ENCODE assay signal across 12 cellular contexts in genomic region chr3:177263615-177264365, GRCh38.
A peak's percentile ranks its signal among the peaks of the same experiment; 100 is the strongest.
DNase-seq lines count a peak whose midpoint lies in the region; ATAC-seq and TF ChIP-seq lines count a peak whose summit lies in the region.
"Had no signal": no experiment of that assay in that cellular context is flagged by ENCODE, and none has a peak within 500 bp of the region (broad histone marks: within the 10 kb centered on the region; RNA-seq: fewer than 3 reads in every experiment).

No MANE protein-coding gene starts in this region.

- ATAC-seq in GM19463 (IDR thresholded peaks at IDR 0.05; ENCODE audit: unreplicated experiment) (peak; percentile 36), HG03139 (IDR thresholded peaks at IDR 0.05; ENCODE audit: unreplicated experiment) (no peak)
- ATAC-seq: CD8-positive, alpha-beta T cell had no signal

- DNase-seq in AML-193 (lab: John Stamatoyannopoulos, UW) (peak; percentile 57 to 63), NCI-H460 (ENCODE audit: extremely low read depth, low read depth) (peak; percentile 21), fibroblast of the aortic adventitia (ENCODE audit: low read depth) (peak; percentile 53), iPS-NIHi11 (ENCODE audit: low spot score) (no peak), SHP77 treated with DMSO at 0.1 percent for 48 hours (lab: John Stamatoyannopoulos, UW) (no peak), HEK293T (ENCODE audit: extremely low spot score) (no peak)
- DNase-seq: left ventricle myocardium inferior, NCI-H1436 treated with DMSO at 0.1 percent for 48 hours, spleen had no signal

- H3K4me3 ChIP-seq in fibroblast of the aortic adventitia (ENCODE audit: low read depth, low read length), result no peak overlapping the region
- H3K4me3 ChIP-seq: left ventricle myocardium inferior, spleen had no signal

- CTCF ChIA-PET in HEK293T (lab: Yijun Ruan, JAX), result no interaction called here

- no peak for TF ChIP-seq CTCF in fibroblast of the aortic adventitia (IDR thresholded peaks at IDR 0.05; ENCODE audit: insufficient read depth, low read length)

- POLR2A ChIA-PET in HEK293T (lab: Yijun Ruan, JAX), result no interaction called here

TF ChIP-seq in HEK293T, 16 proteins besides CTCF, POLR2A, EP300 and RAD21:
- TF ChIP-seq SP1 (IDR thresholded peaks at IDR 0.05), result no peak
- no peak for TF ChIP-seq TARDBP (IDR thresholded peaks at IDR 0.05)
- no peak for TF ChIP-seq PKNOX1 (IDR thresholded peaks at IDR 0.05)
- TF ChIP-seq FOXK2 (IDR thresholded peaks at IDR 0.05), result no peak
- TF ChIP-seq LEF1 (IDR thresholded peaks at IDR 0.05; ENCODE audit: borderline replicate concordance), result no peak
- TF ChIP-seq BHLHE40 (IDR thresholded peaks at IDR 0.05; ENCODE audit: borderline replicate concordance), result no peak
- no peak for TF ChIP-seq ELF4 (IDR thresholded peaks at IDR 0.05)
- no peak for TF ChIP-seq ARNT (IDR thresholded peaks at IDR 0.05)
- no peak for TF ChIP-seq NFRKB (IDR thresholded peaks at IDR 0.05)
- TF ChIP-seq FOXM1 (IDR thresholded peaks at IDR 0.05; ENCODE audit: borderline replicate concordance), result no peak
- TF ChIP-seq L3MBTL2 (conservative IDR thresholded peaks at IDR 0.05), result no peak
- no peak for TF ChIP-seq ZNF384 (IDR thresholded peaks at IDR 0.05)
- no peak for TF ChIP-seq CTBP1 (IDR thresholded peaks at IDR 0.05; ENCODE audit: borderline replicate concordance)
- TF ChIP-seq SUZ12 (IDR thresholded peaks at IDR 0.05), result no peak
- no peak for TF ChIP-seq FOXA1 (IDR thresholded peaks at IDR 0.05)
- TF ChIP-seq HDGF (IDR thresholded peaks at IDR 0.05; ENCODE audit: borderline replicate concordance), result no peak

Comparison
In these comparisons a context has a peak if more than half of its experiments do, and no peak if none do; other contexts are left out.
1. DNase-seq: peak in AML-193 (2 of 2), NCI-H460 (single experiment) and fibroblast of the aortic adventitia (single experiment); none in iPS-NIHi11 (single experiment), SHP77 treated with DMSO at 0.1 percent for 48 hours (single experiment) and HEK293T (single experiment).